In genomic region chr14:101760138-101761011, GRCh38 we compare ENCODE assay signal across 8 cellular contexts. TPM values are rescaled to one million over a fixed set of nuclear protein-coding genes. Genes with fewer than 3 reads are reported as not detected.
DNase-seq lines count a peak whose midpoint lies in the region; FAIRE-seq and TF ChIP-seq lines count a peak whose summit lies in the region.

No MANE protein-coding gene starts in this region.

- no peak overlapping the region for H2BK15ac ChIP-seq in neuronal stem cell (ENCODE audit: low read length)

- H3K4me2 ChIP-seq in neuronal stem cell (ENCODE audit: insufficient read depth, low read length, poor library complexity, severe bottlenecking): peak overlapping the region; percentile 58

- TF ChIP-seq CTCF in HFF-Myc (IDR thresholded peaks at IDR 0.05; ENCODE audit: low read depth, low read length, missing control alignments) (no peak), stomach (IDR thresholded peaks at IDR 0.05) (no peak)

- peak overlapping the region; percentile 69 for H3K27ac Mint-ChIP-seq in activated naive CD4-positive, alpha-beta T cell treated with anti-CD3 and anti-CD28 coated beads, Interleukin-2, amount 10 ng/mL, durations not matched to agents 7 days and 5 days

- H2AFZ ChIP-seq in neuronal stem cell (ENCODE audit: low read length): peak overlapping the region; percentile 87

- H4K91ac ChIP-seq in neuronal stem cell (ENCODE audit: low read depth, low read length, poor library complexity): no peak overlapping the region

- peak overlapping the region; percentile 56 for H3K4me3 Mint-ChIP-seq in activated naive CD4-positive, alpha-beta T cell treated with anti-CD3 and anti-CD28 coated beads, Interleukin-2, amount 10 ng/mL, durations not matched to agents 7 days and 5 days

- H4K8ac ChIP-seq in neuronal stem cell (ENCODE audit: low read depth, low read length): no peak overlapping the region

- peaks cover 32% of the 10 kb centered on the region for H3K27me3 Mint-ChIP-seq in activated naive CD4-positive, alpha-beta T cell treated with anti-CD3 and anti-CD28 coated beads, Interleukin-2, amount 10 ng/mL, durations not matched to agents 7 days and 5 days

- intact Hi-C loops in stomach (cut with DNase I; ENCODE audit: low total_unique reads): no loop called here

- H3K27ac ChIP-seq in SK-N-MC: no peak overlapping the region
- H3K27ac ChIP-seq in neuronal stem cell (replicated peaks; ENCODE audit: low read length): no peak overlapping the region
- H3K27ac ChIP-seq in stomach: peak overlapping the region in 4 of 5 donors; percentile 94 to 100 (median 96)

- H3K4ac ChIP-seq in neuronal stem cell (ENCODE audit: low read length): no peak overlapping the region

- H3K36me3 Mint-ChIP-seq in activated naive CD4-positive, alpha-beta T cell treated with anti-CD3 and anti-CD28 coated beads, Interleukin-2, amount 10 ng/mL, durations not matched to agents 7 days and 5 days: peaks cover 12% of the 10 kb centered on the region

- no peak overlapping the region for H3K23ac ChIP-seq in neuronal stem cell (ENCODE audit: low read depth, low read length, poor library complexity)

- DNase-seq in Daoy (ENCODE audit: low read depth): peak; percentile 98
- peak; percentile 90 for DNase-seq in HFF-Myc (ENCODE audit: extremely low read depth, low read depth)
- peak; percentile 92 for DNase-seq in NCI-H1092 (lab: John Stamatoyannopoulos, UW)
- DNase-seq in SK-N-MC (ENCODE audit: low read depth, low spot score): peak; percentile 94
- peak; percentile 98 for DNase-seq in activated naive CD4-positive, alpha-beta T cell treated with anti-CD3 and anti-CD28 coated beads, Interleukin-2, amount 10 ng/mL, durations not matched to agents 7 days and 5 days
- DNase-seq in frontal cortex (ENCODE audit: low spot score in 2 of 2): peak; percentile 93 to 96
- peak; percentile 97 for DNase-seq in neuronal stem cell (ENCODE audit: low spot score)
- peak; percentile 98 for DNase-seq in stomach

- peaks cover 0 to 15% (median 0%) of the 10 kb centered on the region in 3 experiments for H3K27me3 ChIP-seq in neuronal stem cell (ENCODE audit: control insufficient read depth in 3 of 3, insufficient read depth in 3 of 3, low read depth in 1 of 3, low read length in 3 of 3)
- peaks cover 0 to 6% (median 0%) of the 10 kb centered on the region in 3 donors for H3K27me3 ChIP-seq in stomach

- no peak overlapping the region for H2AK5ac ChIP-seq in neuronal stem cell (ENCODE audit: low read depth, low read length)

- no CpG with 5 or more reads among the region's 63 CpGs for WGBS in neuronal stem cell (ENCODE audit: extremely low coverage in 2 of 2, insufficient read length in 2 of 2, insufficient replicate concordance in 1 of 2), 2 donors
- WGBS in stomach, 5 donors: 2 to 3% (median 2%) methylated on average over 37 to 56 of the region's 63 CpGs

- no peak overlapping the region for H2BK12ac ChIP-seq in neuronal stem cell (ENCODE audit: low read length)

- H3K36me3 ChIP-seq in SK-N-MC (ENCODE audit: insufficient read depth, low read length) (no peaks in the 10 kb centered on the region), neuronal stem cell (replicated peaks in 1 of 2; ENCODE audit: control insufficient read depth in 2 of 2, insufficient read depth in 2 of 2, low read length in 2 of 2) (peaks cover 8% of the 10 kb centered on the region in 2 donors), stomach (peaks cover 0 to 13% (median 10%) of the 10 kb centered on the region in 4 donors)

- no peak overlapping the region for H2BK5ac ChIP-seq in neuronal stem cell (ENCODE audit: low read length)

- H3K9ac ChIP-seq in SK-N-MC (ENCODE audit: insufficient read length) (no peak overlapping the region), neuronal stem cell (ENCODE audit: low read depth, low read length, poor library complexity) (no peak overlapping the region)

- no peak for TF ChIP-seq POLR2A in stomach (IDR thresholded peaks at IDR 0.05)

- H2BK120ac ChIP-seq in neuronal stem cell (ENCODE audit: low read depth, low read length): no peak overlapping the region

- no peaks in the 10 kb centered on the region for H3K9me3 Mint-ChIP-seq in activated naive CD4-positive, alpha-beta T cell treated with anti-CD3 and anti-CD28 coated beads, Interleukin-2, amount 10 ng/mL, durations not matched to agents 7 days and 5 days

- CTCF ChIA-PET in activated naive CD4-positive, alpha-beta T cell treated with anti-CD3 and anti-CD28 coated beads, Interleukin-2, amount 10 ng/mL, durations not matched to agents 7 days and 5 days (lab: Charles Lee): interaction anchor here (0.6 to 1.5 kb wide), 5 partner anchors 9 to 53 kb away, joined by 3 to 6 read pairs (median 3); no protein-coding TSS in a partner anchor

- peaks cover 38% of the 10 kb centered on the region for H3K4me1 Mint-ChIP-seq in activated naive CD4-positive, alpha-beta T cell treated with anti-CD3 and anti-CD28 coated beads, Interleukin-2, amount 10 ng/mL, durations not matched to agents 7 days and 5 days

- H3K14ac ChIP-seq in neuronal stem cell (ENCODE audit: low read length): no peak overlapping the region

- H3K4me1 ChIP-seq in neuronal stem cell (ENCODE audit: control insufficient read depth in 2 of 2, insufficient read depth in 1 of 2, low read depth in 1 of 2, low read length in 2 of 2) (peaks cover 4 to 7% of the 10 kb centered on the region in 2 donors), stomach (peaks cover 5 to 41% (median 28%) of the 10 kb centered on the region in 4 donors)

- no peak for TF ChIP-seq EP300 in stomach (IDR thresholded peaks at IDR 0.05)

- FAIRE-seq in frontal cortex (lab: Jason Lieb, UNC): no peak

- H3K9me3 ChIP-seq in SK-N-MC (ENCODE audit: low read depth, low read length) (no peaks in the 10 kb centered on the region), neuronal stem cell (replicated peaks in 1 of 2; ENCODE audit: control insufficient read depth in 2 of 2, insufficient read depth in 1 of 2, low read depth in 1 of 2, low read length in 2 of 2) (peaks cover 0 to 4% of the 10 kb centered on the region in 2 donors), stomach (no peaks in the 10 kb centered on the region)

- H3K4me3 ChIP-seq in HFF-Myc (replicated peaks; ENCODE audit: low read depth, low read length) (peak overlapping the region; percentile 20), SK-N-MC (peak overlapping the region; percentile 79), neuronal stem cell (ENCODE audit: low read length in 2 of 2) (peak overlapping the region; percentile 31 to 100), stomach (peak overlapping the region; percentile 87 to 97 (median 92))

- H3K18ac ChIP-seq in neuronal stem cell (ENCODE audit: low read length): no peak overlapping the region

- H3K79me1 ChIP-seq in neuronal stem cell (ENCODE audit: low read depth, low read length): no peaks in the 10 kb centered on the region

RNA-seq across cellular contexts. Expression of gene PPP2R5C, which starts 1.1 kb away (rescaled TPM):
- 124 and 138 TPM in 2 replicates for total RNA-seq in Daoy (2014; rRNA removed; shearing (Covaris generic))
- 174 TPM for total RNA-seq in frontal cortex
- polyA plus RNA-seq in neuronal stem cell (2013, experiment 1 of 2): 199 TPM
- polyA plus RNA-seq in neuronal stem cell (2013, experiment 2 of 2): 209 TPM
- 100 to 1,000 TPM in 2 of 5 donors, 10 to 100 TPM in 3; 19.7 to 175 (median 98.0) TPM for total RNA-seq in stomach
- 10 to 100 TPM; 56.6 to 85.2 (median 80.4) TPM for polyA plus RNA-seq in stomach

Comparison
In these comparisons a context has a peak if more than half of its experiments do, and no peak if none do; other contexts are left out.
1. H3K4me3 ChIP-seq: peak in every context shown above with its lines; median percentile 92 in stomach; 79 in SK-N-MC; 66 in neuronal stem cell; 20 in HFF-Myc.
2. H3K27ac ChIP-seq: peak in stomach (4 of 5); none in SK-N-MC (single experiment) and neuronal stem cell (single experiment).
3. Peak in every context shown above with its lines, with median percentiles within 50 percentile points of each other: DNase-seq.